ENCODE assay signal across 8 cellular contexts in genomic region chr19:17243854-17244617, GRCh38. TPM values are rescaled to one million over a fixed set of nuclear protein-coding genes. Genes with fewer than 3 reads are reported as not detected.
A peak's percentile ranks its signal among the peaks of the same experiment; 100 is the strongest.
DNase-seq lines count a peak whose midpoint lies in the region; ATAC-seq and TF ChIP-seq lines count a peak whose summit lies in the region.

No MANE protein-coding gene starts in this region.

- peaks cover 6% of the 10 kb centered on the region in 2 donors for H3K4me1 Mint-ChIP-seq in natural killer cell treated with Interleukin-12 subunit alpha and Interleukin-12 subunit beta and Interleukin-15 and Interleukin-18, amount 100 ng/mL, for 72 hours (ENCODE audit: low read depth in 2 of 2)

- H3K4me3 Mint-ChIP-seq in natural killer cell treated with Interleukin-12 subunit alpha and Interleukin-12 subunit beta and Interleukin-15 and Interleukin-18, amount 100 ng/mL, for 72 hours, result peak overlapping the region; percentile 42

- TF ChIP-seq POLR2A in erythroblast (IDR thresholded peaks at IDR 0.05; ENCODE audit: low read length), result no peak

- H3K36me3 Mint-ChIP-seq in natural killer cell treated with Interleukin-12 subunit alpha and Interleukin-12 subunit beta and Interleukin-15 and Interleukin-18, amount 100 ng/mL, for 72 hours, result no peaks in the 10 kb centered on the region

- H3K27ac ChIP-seq in SK-N-MC, result no peak overlapping the region

- no peaks in the 10 kb centered on the region for H3K36me3 ChIP-seq in SK-N-MC (ENCODE audit: insufficient read depth, low read length)

- H3K4me3 ChIP-seq in SK-N-MC, result peak overlapping the region; percentile 72

- no peaks in the 10 kb centered on the region for H3K27me3 Mint-ChIP-seq in natural killer cell treated with Interleukin-12 subunit alpha and Interleukin-12 subunit beta and Interleukin-15 and Interleukin-18, amount 100 ng/mL, for 72 hours

- no peaks in the 10 kb centered on the region for H3K9me3 Mint-ChIP-seq in natural killer cell treated with Interleukin-12 subunit alpha and Interleukin-12 subunit beta and Interleukin-15 and Interleukin-18, amount 100 ng/mL, for 72 hours

- no peak for ATAC-seq in natural killer cell treated with Interleukin-12 subunit alpha and Interleukin-12 subunit beta and Interleukin-15 and Interleukin-18, amount 100 ng/mL, for 72 hours

- in situ Hi-C loops in KBM-7 (cut with MboI; ENCODE audit: low pct_unique_long_range_greater_than_20kb, low sequenced_read_pairs), result no loop called here

- H3K27ac Mint-ChIP-seq in natural killer cell treated with Interleukin-12 subunit alpha and Interleukin-12 subunit beta and Interleukin-15 and Interleukin-18, amount 100 ng/mL, for 72 hours, result no peak overlapping the region

- no peaks in the 10 kb centered on the region for H3K9me3 ChIP-seq in SK-N-MC (ENCODE audit: low read depth, low read length)

- DNase-seq in DMS 273 (lab: John Stamatoyannopoulos, UW; ENCODE audit: unreplicated experiment) (peak; percentile 27), DMS 273 treated with DMSO at 0.1 percent for 48 hours (lab: John Stamatoyannopoulos, UW) (no peak), SK-N-MC (ENCODE audit: low read depth, low spot score) (no peak), erythroblast (lab: John Stamatoyannopoulos, UW) (peak; percentile 60 to 69), NCI-H2107 (lab: John Stamatoyannopoulos, UW) (no peak), KBM-7 (no peak), NCI-H524 (lab: John Stamatoyannopoulos, UW) (no peak)
- no peak for DNase-seq in natural killer cell treated with Interleukin-12 subunit alpha and Interleukin-12 subunit beta and Interleukin-15 and Interleukin-18, amount 100 ng/mL, for 72 hours (ENCODE audit: low spot score)

- no peak overlapping the region for H3K9ac ChIP-seq in SK-N-MC (ENCODE audit: insufficient read length)

RNA-seq across cellular contexts. Expression of gene NR2F6, which starts 1.7 kb away (rescaled TPM):
- total RNA-seq in natural killer cell treated with Interleukin-12 subunit alpha and Interleukin-12 subunit beta and Interleukin-15 and Interleukin-18, amount 100 ng/mL, for 72 hours, result 10 to 100 TPM in 1 of 2 donors, 1 to 10 TPM in 1; 2.7 to 12.2 TPM

RNA-seq across cellular contexts. Expression of gene OCEL1, which starts 18.0 kb away (rescaled TPM):
- total RNA-seq in natural killer cell treated with Interleukin-12 subunit alpha and Interleukin-12 subunit beta and Interleukin-15 and Interleukin-18, amount 100 ng/mL, for 72 hours, result 10 to 100 TPM; 14.7 to 31.9 TPM

RNA-seq across cellular contexts. Expression of gene USHBP1, which starts 20.5 kb away (rescaled TPM):
- total RNA-seq in natural killer cell treated with Interleukin-12 subunit alpha and Interleukin-12 subunit beta and Interleukin-15 and Interleukin-18, amount 100 ng/mL, for 72 hours, result not detected

RNA-seq across cellular contexts. Expression of gene BABAM1, which starts 23.2 kb away (rescaled TPM):
- 100 to 1,000 TPM in 1 of 2 donors, 10 to 100 TPM in 1; 90.1 to 143 TPM for total RNA-seq in natural killer cell treated with Interleukin-12 subunit alpha and Interleukin-12 subunit beta and Interleukin-15 and Interleukin-18, amount 100 ng/mL, for 72 hours

RNA-seq across cellular contexts. Expression of gene USE1, which starts 28.9 kb away (rescaled TPM):
- total RNA-seq in natural killer cell treated with Interleukin-12 subunit alpha and Interleukin-12 subunit beta and Interleukin-15 and Interleukin-18, amount 100 ng/mL, for 72 hours, result 10 to 100 TPM; 25.9 to 28.7 TPM

Comparison
In these comparisons a context has a peak if more than half of its experiments do, and no peak if none do; other contexts are left out.
1. DNase-seq: peak in DMS 273 (single experiment) and erythroblast (2 of 2); none in DMS 273 treated with DMSO at 0.1 percent for 48 hours (single experiment), SK-N-MC (single experiment), natural killer cell treated with Interleukin-12 subunit alpha and Interleukin-12 subunit beta and Interleukin-15 and Interleukin-18, amount 100 ng/mL, for 72 hours (single experiment), NCI-H2107 (single experiment), KBM-7 (single experiment) and NCI-H524 (0 of 2).